In genomic region chr2:221392228-221392881, GRCh38 we compare ENCODE assay signal across 17 cellular contexts.
DNase-seq lines count a peak whose midpoint lies in the region; ATAC-seq, FAIRE-seq and TF ChIP-seq lines count a peak whose summit lies in the region.
"Had no signal": no experiment of that assay in that cellular context is flagged by ENCODE, and none has a peak within 500 bp of the region (broad histone marks: within the 10 kb centered on the region; RNA-seq: fewer than 3 reads in every experiment).

No MANE protein-coding gene starts in this region.

- TF ChIP-seq CTCF in A549 (IDR thresholded peaks at IDR 0.05) (no peak), natural killer cell (IDR thresholded peaks at IDR 0.05) (no peak)

- no peak for TF ChIP-seq POLR2A in A549 (IDR thresholded peaks at IDR 0.05; ENCODE audit: low read length)

- FAIRE-seq in A549 (lab: Jason Lieb, UNC), result no peak
- FAIRE-seq: HepG2 had no signal

- TF ChIP-seq RAD21 in A549 (conservative IDR thresholded peaks at IDR 0.05 in 1 of 2, IDR thresholded peaks at IDR 0.05 in 1 of 2), result no peak

- intact Hi-C loops in activated CD4-positive, alpha-beta T cell treated with anti-CD3 and anti-CD28 coated beads for 36 hours (cut with DNase I, micrococcal nuclease), result no loop called here
- intact Hi-C loops in natural killer cell (cut with micrococcal nuclease), result no loop called here

- CTCF ChIA-PET in activated CD4-positive, alpha-beta T cell treated with anti-CD3 and anti-CD28 coated beads for 36 hours (lab: Charles Lee), result no interaction called here
- CTCF ChIA-PET in activated CD4-positive, alpha-beta T cell treated with anti-CD3 and anti-CD28 coated beads, Interleukin-2, amount 10 ng/mL, durations not matched to agents 7 days and 5 days (lab: Charles Lee), result no interaction called here
- CTCF ChIA-PET in A549 (lab: Yijun Ruan, JAX), result no interaction called here

- H3K4me1 Mint-ChIP-seq in activated CD4-positive, alpha-beta T cell treated with anti-CD3 and anti-CD28 coated beads for 36 hours, result peaks cover 5% of the 10 kb centered on the region
- H3K4me1 Mint-ChIP-seq in activated CD4-positive, alpha-beta T cell treated with anti-CD3 and anti-CD28 coated beads, Interleukin-2, amount 10 ng/mL, durations not matched to agents 7 days and 5 days, result no peaks in the 10 kb centered on the region
- H3K4me1 Mint-ChIP-seq in stimulated activated effector memory CD8-positive, alpha-beta T cell treated with anti-CD3 and anti-CD28 coated beads, Interleukin-12 subunit alpha, Interleukin-12 subunit beta, amount 100 ng/mL, for 72 hours, result peaks cover 9% of the 10 kb centered on the region
- no peaks in the 10 kb centered on the region for H3K4me1 Mint-ChIP-seq in natural killer cell
- H3K4me1 Mint-ChIP-seq: CD14-positive monocyte had no signal

- H3K4me1 ChIP-seq in A549, result no peaks in the 10 kb centered on the region
- H3K4me1 ChIP-seq: BLaER1 had no signal

- H3K27ac Mint-ChIP-seq in activated CD4-positive, alpha-beta T cell treated with anti-CD3 and anti-CD28 coated beads for 36 hours, result no peak overlapping the region
- H3K27ac Mint-ChIP-seq in activated CD4-positive, alpha-beta T cell treated with anti-CD3 and anti-CD28 coated beads, Interleukin-2, amount 10 ng/mL, durations not matched to agents 7 days and 5 days, result no peak overlapping the region
- no peak overlapping the region for H3K27ac Mint-ChIP-seq in stimulated activated effector memory CD8-positive, alpha-beta T cell treated with anti-CD3 and anti-CD28 coated beads, Interleukin-12 subunit alpha, Interleukin-12 subunit beta, amount 100 ng/mL, for 72 hours
- no peak overlapping the region for H3K27ac Mint-ChIP-seq in natural killer cell
- H3K27ac Mint-ChIP-seq: CD14-positive monocyte; CD4-positive, alpha-beta memory T cell; IgD-negative memory B cell had no signal

- no peak overlapping the region for H3K4me3 ChIP-seq in A549
- H3K4me3 ChIP-seq: BLaER1, HAP-1 had no signal

- no peaks in the 10 kb centered on the region for H3K36me3 Mint-ChIP-seq in activated CD4-positive, alpha-beta T cell treated with anti-CD3 and anti-CD28 coated beads for 36 hours (ENCODE audit: low read depth)
- no peaks in the 10 kb centered on the region for H3K36me3 Mint-ChIP-seq in activated CD4-positive, alpha-beta T cell treated with anti-CD3 and anti-CD28 coated beads, Interleukin-2, amount 10 ng/mL, durations not matched to agents 7 days and 5 days (ENCODE audit: low read depth)
- H3K36me3 Mint-ChIP-seq in stimulated activated effector memory CD8-positive, alpha-beta T cell treated with anti-CD3 and anti-CD28 coated beads, Interleukin-12 subunit alpha, Interleukin-12 subunit beta, amount 100 ng/mL, for 72 hours, result no peaks in the 10 kb centered on the region
- no peaks in the 10 kb centered on the region for H3K36me3 Mint-ChIP-seq in natural killer cell
- H3K36me3 Mint-ChIP-seq: CD14-positive monocyte; CD4-positive, alpha-beta memory T cell had no signal

- H3K4me2 ChIP-seq in A549, result no peak overlapping the region
- H3K4me2 ChIP-seq: BLaER1 had no signal

- 12% methylated on average over 5 of the region's 5 CpGs for WGBS in A549 (ENCODE audit: missing lambda C conversion rate)

- no peak overlapping the region for H3K27ac ChIP-seq in A549
- H3K27ac ChIP-seq: 22Rv1, BLaER1 had no signal

- no peaks in the 10 kb centered on the region for H3K27me3 Mint-ChIP-seq in activated CD4-positive, alpha-beta T cell treated with anti-CD3 and anti-CD28 coated beads for 36 hours
- peaks cover 4% of the 10 kb centered on the region for H3K27me3 Mint-ChIP-seq in activated CD4-positive, alpha-beta T cell treated with anti-CD3 and anti-CD28 coated beads, Interleukin-2, amount 10 ng/mL, durations not matched to agents 7 days and 5 days
- H3K27me3 Mint-ChIP-seq in natural killer cell (ENCODE audit: low read depth in 2 of 2), result no peaks in the 10 kb centered on the region

- ATAC-seq in activated CD4-positive, alpha-beta T cell treated with anti-CD3 and anti-CD28 coated beads for 36 hours, result peak; percentile 44
- ATAC-seq in A549, result no peak
- ATAC-seq in stimulated activated effector memory CD8-positive, alpha-beta T cell treated with anti-CD3 and anti-CD28 coated beads, Interleukin-12 subunit alpha, Interleukin-12 subunit beta, amount 100 ng/mL, for 72 hours, result peak; percentile 61
- ATAC-seq in natural killer cell, result no peak
- ATAC-seq: HepG2 had no signal

- no peak overlapping the region for H3K4me3 Mint-ChIP-seq in activated CD4-positive, alpha-beta T cell treated with anti-CD3 and anti-CD28 coated beads for 36 hours
- no peak overlapping the region for H3K4me3 Mint-ChIP-seq in activated CD4-positive, alpha-beta T cell treated with anti-CD3 and anti-CD28 coated beads, Interleukin-2, amount 10 ng/mL, durations not matched to agents 7 days and 5 days
- H3K4me3 Mint-ChIP-seq in stimulated activated effector memory CD8-positive, alpha-beta T cell treated with anti-CD3 and anti-CD28 coated beads, Interleukin-12 subunit alpha, Interleukin-12 subunit beta, amount 100 ng/mL, for 72 hours, result no peak overlapping the region
- H3K4me3 Mint-ChIP-seq in natural killer cell, result no peak overlapping the region
- H3K4me3 Mint-ChIP-seq: CD14-positive monocyte; CD4-positive, alpha-beta memory T cell; IgD-negative memory B cell had no signal

- POLR2A ChIA-PET in activated CD4-positive, alpha-beta T cell treated with anti-CD3 and anti-CD28 coated beads for 36 hours (lab: Charles Lee), result no interaction called here
- POLR2A ChIA-PET in activated CD4-positive, alpha-beta T cell treated with anti-CD3 and anti-CD28 coated beads, Interleukin-2, amount 10 ng/mL, durations not matched to agents 7 days and 5 days (lab: Charles Lee), result no interaction called here
- POLR2A ChIA-PET in A549 (lab: Yijun Ruan, JAX), result no interaction called here

- TF ChIP-seq EP300 in A549 (IDR thresholded peaks at IDR 0.05), result no peak

- H3K9me3 ChIP-seq in A549, result no peaks in the 10 kb centered on the region
- H3K9me3 ChIP-seq: BLaER1, HAP-1 had no signal

- DNase-seq in activated CD4-positive, alpha-beta T cell treated with anti-CD3 and anti-CD28 coated beads for 36 hours, result peak; percentile 8
- DNase-seq in activated CD4-positive, alpha-beta T cell treated with anti-CD3 and anti-CD28 coated beads, Interleukin-2, amount 10 ng/mL, durations not matched to agents 7 days and 5 days, result no peak
- no peak for DNase-seq in A549 (ENCODE audit: low read depth in 1 of 2, low spot score in 1 of 2)
- DNase-seq in RPMI7951 (ENCODE audit: low read depth), result peak; percentile 12
- DNase-seq in stimulated activated effector memory CD8-positive, alpha-beta T cell treated with anti-CD3 and anti-CD28 coated beads, Interleukin-12 subunit alpha, Interleukin-12 subunit beta, amount 100 ng/mL, for 72 hours (ENCODE audit: low spot score in 2 of 2), result no peak
- DNase-seq in natural killer cell, result no peak
- no peak for DNase-seq in amniotic stem cell (lab: John Stamatoyannopoulos, UW)
- DNase-seq: CD4-positive, alpha-beta memory T cell; DMS153; DMS79 treated with DMSO at 0.1 percent for 48 hours; GF-D8 had no signal

- H3K9me3 Mint-ChIP-seq in activated CD4-positive, alpha-beta T cell treated with anti-CD3 and anti-CD28 coated beads for 36 hours (ENCODE audit: low read depth), result no peaks in the 10 kb centered on the region
- no peaks in the 10 kb centered on the region for H3K9me3 Mint-ChIP-seq in activated CD4-positive, alpha-beta T cell treated with anti-CD3 and anti-CD28 coated beads, Interleukin-2, amount 10 ng/mL, durations not matched to agents 7 days and 5 days
- H3K9me3 Mint-ChIP-seq in stimulated activated effector memory CD8-positive, alpha-beta T cell treated with anti-CD3 and anti-CD28 coated beads, Interleukin-12 subunit alpha, Interleukin-12 subunit beta, amount 100 ng/mL, for 72 hours, result no peaks in the 10 kb centered on the region
- H3K9me3 Mint-ChIP-seq in natural killer cell, result no peaks in the 10 kb centered on the region
- H3K9me3 Mint-ChIP-seq: CD4-positive, alpha-beta memory T cell had no signal

TF ChIP-seq in A549, 52 proteins besides CTCF, POLR2A, EP300 and RAD21:
- TF ChIP-seq NPAS2 (CRISPR knock-in tag; IDR thresholded peaks at IDR 0.05; ENCODE audit: borderline replicate concordance), result no peak
- peak; percentile 38; the same call in 1 of the 2 replicates for TF ChIP-seq CBX8 (IDR thresholded peaks at IDR 0.05)
- no peak for TF ChIP-seq EHMT2 (IDR thresholded peaks at IDR 0.05; ENCODE audit: low read depth)

Comparison
In these comparisons a context has a peak if more than half of its experiments do, and no peak if none do; other contexts are left out.
1. DNase-seq: peak in activated CD4-positive, alpha-beta T cell treated with anti-CD3 and anti-CD28 coated beads for 36 hours (single experiment) and RPMI7951 (single experiment); none in activated CD4-positive, alpha-beta T cell treated with anti-CD3 and anti-CD28 coated beads, Interleukin-2, amount 10 ng/mL, durations not matched to agents 7 days and 5 days (single experiment), A549 (0 of 2), stimulated activated effector memory CD8-positive, alpha-beta T cell treated with anti-CD3 and anti-CD28 coated beads, Interleukin-12 subunit alpha, Interleukin-12 subunit beta, amount 100 ng/mL, for 72 hours (0 of 2), natural killer cell (single experiment) and amniotic stem cell (single experiment).
2. ATAC-seq: peak in activated CD4-positive, alpha-beta T cell treated with anti-CD3 and anti-CD28 coated beads for 36 hours (single experiment) and stimulated activated effector memory CD8-positive, alpha-beta T cell treated with anti-CD3 and anti-CD28 coated beads, Interleukin-12 subunit alpha, Interleukin-12 subunit beta, amount 100 ng/mL, for 72 hours (single experiment); none in A549 (0 of 2) and natural killer cell (0 of 3).